In genomic region chr10:77756319-77757232, GRCh38 we compare ENCODE assay signal across 8 cellular contexts.
DNase-seq lines count a peak whose midpoint lies in the region; ATAC-seq and TF ChIP-seq lines count a peak whose summit lies in the region.

No MANE protein-coding gene starts in this region.

- in situ Hi-C loops in G401 (cut with HindIII; ENCODE audit: low sequenced_read_pairs) = no loop called here

- DNase-seq in G401 (ENCODE audit: low spot score) = peak; percentile 22
- DNase-seq in M059J (ENCODE audit: low read depth) = peak; percentile 67
- peak; percentile 36 for DNase-seq in SKM-1 treated with dmso at 0.1 percent for 144 hours (lab: John Stamatoyannopoulos, UW; ENCODE audit: unreplicated experiment)
- DNase-seq in fibroblast of villous mesenchyme (ENCODE audit: low read depth) = peak; percentile 75
- DNase-seq in pulmonary artery endothelial cell (ENCODE audit: low read depth, low spot score) = peak; percentile 35
- no peak for DNase-seq in GOT3 (lab: John Stamatoyannopoulos, UW)

- no peaks in the 10 kb centered on the region for H3K79me2 ChIP-seq in ACC112 (ENCODE audit: control insufficient read depth, insufficient read depth, low read length, unreplicated experiment)

- no peaks in the 10 kb centered on the region for H3K27me3 ChIP-seq in ACC112 (ENCODE audit: insufficient read depth, low read length)

- H3K27ac ChIP-seq in ACC112 (ENCODE audit: low read depth, low read length) = peak overlapping the region; percentile 49

- H2AFZ ChIP-seq in ACC112 (ENCODE audit: low read length, unreplicated experiment) = peak overlapping the region; percentile 66

- H3K4me1 ChIP-seq in ACC112 (ENCODE audit: control insufficient read depth, insufficient read depth, low read length, unreplicated experiment) = peaks cover 10% of the 10 kb centered on the region

- peak; percentile 92 for TF ChIP-seq CTCF in fibroblast of villous mesenchyme (IDR thresholded peaks at IDR 0.05; ENCODE audit: insufficient read depth, low read depth, low read length)

- H3K4me3 ChIP-seq in ACC112 (ENCODE audit: low read depth, low read length) (peak overlapping the region; percentile 52), fibroblast of villous mesenchyme (ENCODE audit: low read depth, low read length) (no peak overlapping the region)

- H3K36me3 ChIP-seq in ACC112 (ENCODE audit: insufficient read depth, low read length) = no peaks in the 10 kb centered on the region

- no peak for ATAC-seq in HG02885 (IDR thresholded peaks at IDR 0.05; ENCODE audit: poor library complexity, unreplicated experiment)
